1 cellular context compared by ENCODE assay signal in the genomic region with DNA sequence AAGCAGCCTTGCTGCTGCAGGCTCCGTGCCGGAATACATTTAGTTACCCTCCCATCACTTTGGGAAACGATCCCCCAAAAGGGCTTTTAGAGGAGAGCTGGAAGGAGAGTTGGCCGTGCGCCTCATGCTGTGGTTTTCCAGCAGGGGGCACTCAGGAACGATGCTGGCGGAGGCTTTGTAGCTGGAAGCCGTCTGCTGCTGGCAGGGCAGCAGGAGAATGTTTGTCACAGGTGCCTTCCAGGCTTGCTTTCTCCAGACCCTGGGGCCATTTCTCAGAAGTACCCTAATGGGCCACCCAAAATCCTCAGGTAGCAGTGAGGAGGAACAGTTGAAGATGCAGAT.
TF ChIP-seq lines count a peak whose summit lies in the region.

No MANE protein-coding gene starts in this region.

TF ChIP-seq in K562, 482 proteins besides CTCF, POLR2A, EP300 and RAD21 (continued from another document):
- TF ChIP-seq ZBTB2 (IDR thresholded peaks at IDR 0.05), result no peak
- TF ChIP-seq ZBTB33 (CRISPR knock-in tag; IDR thresholded peaks at IDR 0.05), result peak; percentile 83
- peak; percentile 63; the same call in 1 of the 2 replicates for TF ChIP-seq STAG1 (CRISPR knock-in tag; IDR thresholded peaks at IDR 0.05; ENCODE audit: borderline replicate concordance)
- no peak for TF ChIP-seq NR1H2 (CRISPR knock-in tag; IDR thresholded peaks at IDR 0.05)
- no peak for TF ChIP-seq HCFC1 (IDR thresholded peaks at IDR 0.05; ENCODE audit: low read depth, low read length)
- TF ChIP-seq, protein P1, sequence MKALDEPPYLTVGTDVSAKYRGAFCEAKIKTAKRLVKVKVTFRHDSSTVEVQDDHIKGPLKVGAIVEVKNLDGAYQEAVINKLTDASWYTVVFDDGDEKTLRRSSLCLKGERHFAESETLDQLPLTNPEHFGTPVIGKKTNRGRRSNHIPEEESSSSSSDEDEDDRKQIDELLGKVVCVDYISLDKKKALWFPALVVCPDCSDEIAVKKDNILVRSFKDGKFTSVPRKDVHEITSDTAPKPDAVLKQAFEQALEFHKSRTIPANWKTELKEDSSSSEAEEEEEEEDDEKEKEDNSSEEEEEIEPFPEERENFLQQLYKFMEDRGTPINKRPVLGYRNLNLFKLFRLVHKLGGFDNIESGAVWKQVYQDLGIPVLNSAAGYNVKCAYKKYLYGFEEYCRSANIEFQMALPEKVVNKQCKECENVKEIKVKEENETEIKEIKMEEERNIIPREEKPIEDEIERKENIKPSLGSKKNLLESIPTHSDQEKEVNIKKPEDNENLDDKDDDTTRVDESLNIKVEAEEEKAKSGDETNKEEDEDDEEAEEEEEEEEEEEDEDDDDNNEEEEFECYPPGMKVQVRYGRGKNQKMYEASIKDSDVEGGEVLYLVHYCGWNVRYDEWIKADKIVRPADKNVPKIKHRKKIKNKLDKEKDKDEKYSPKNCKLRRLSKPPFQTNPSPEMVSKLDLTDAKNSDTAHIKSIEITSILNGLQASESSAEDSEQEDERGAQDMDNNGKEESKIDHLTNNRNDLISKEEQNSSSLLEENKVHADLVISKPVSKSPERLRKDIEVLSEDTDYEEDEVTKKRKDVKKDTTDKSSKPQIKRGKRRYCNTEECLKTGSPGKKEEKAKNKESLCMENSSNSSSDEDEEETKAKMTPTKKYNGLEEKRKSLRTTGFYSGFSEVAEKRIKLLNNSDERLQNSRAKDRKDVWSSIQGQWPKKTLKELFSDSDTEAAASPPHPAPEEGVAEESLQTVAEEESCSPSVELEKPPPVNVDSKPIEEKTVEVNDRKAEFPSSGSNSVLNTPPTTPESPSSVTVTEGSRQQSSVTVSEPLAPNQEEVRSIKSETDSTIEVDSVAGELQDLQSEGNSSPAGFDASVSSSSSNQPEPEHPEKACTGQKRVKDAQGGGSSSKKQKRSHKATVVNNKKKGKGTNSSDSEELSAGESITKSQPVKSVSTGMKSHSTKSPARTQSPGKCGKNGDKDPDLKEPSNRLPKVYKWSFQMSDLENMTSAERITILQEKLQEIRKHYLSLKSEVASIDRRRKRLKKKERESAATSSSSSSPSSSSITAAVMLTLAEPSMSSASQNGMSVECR (CRISPR knock-in tag; IDR thresholded peaks at IDR 0.05), result no peak
